ENCODE assay signal across 1 cellular context in the genomic region with DNA sequence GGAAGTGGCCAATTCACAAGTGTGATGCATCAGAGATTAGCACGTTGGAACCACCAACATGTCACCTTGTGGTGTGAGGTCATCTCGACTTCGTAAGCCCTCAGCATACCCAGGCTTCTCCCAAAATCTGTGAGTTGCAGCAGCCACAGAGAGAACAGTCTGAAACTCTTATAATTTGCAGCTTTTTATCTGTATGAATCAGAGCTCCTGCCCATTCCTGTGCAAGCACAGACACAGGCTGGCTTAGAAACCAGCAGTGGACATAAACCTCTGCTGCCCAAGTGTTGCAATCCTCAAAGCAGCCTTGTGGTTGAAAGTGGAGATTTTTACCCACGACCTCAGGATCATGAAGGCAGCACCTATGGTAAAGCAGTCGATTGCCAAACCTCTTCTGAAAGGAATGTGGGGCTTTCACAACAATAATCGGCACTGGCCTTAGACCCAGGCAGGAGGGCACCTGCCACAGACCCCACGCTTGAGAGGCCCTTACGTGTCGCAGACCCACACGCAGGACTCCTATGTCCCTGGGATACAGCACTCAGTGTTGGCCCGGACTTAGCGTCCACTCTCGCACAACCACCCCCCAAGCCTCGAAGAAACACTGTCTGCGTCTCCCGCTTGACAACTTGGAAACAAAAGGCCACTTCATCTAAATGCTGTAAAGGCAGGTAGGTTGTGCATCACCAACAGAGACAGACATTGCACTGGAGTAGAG.
TF ChIP-seq lines count a peak whose summit lies in the region.

No MANE protein-coding gene starts in this region.

TF ChIP-seq in HepG2, 621 proteins besides CTCF, POLR2A, EP300 and RAD21:
- TF ChIP-seq GPN1 (CRISPR knock-in tag; IDR thresholded peaks at IDR 0.05; ENCODE audit: borderline replicate concordance), result no peak
- TF ChIP-seq ZNF543 (CRISPR knock-in tag; IDR thresholded peaks at IDR 0.05), result peak; percentile 35; the same call in 1 of the 2 replicates
- TF ChIP-seq TEAD3 (CRISPR knock-in tag; optimal IDR thresholded peaks at IDR 0.05; ENCODE audit: borderline replicate concordance), result peak; percentile 4
- 0 out of 2 replicates have a peak, but pooled peaks have one; percentile 4 for TF ChIP-seq DPF2 (CRISPR knock-in tag; IDR thresholded peaks at IDR 0.05; ENCODE audit: borderline replicate concordance, low read depth)
- no peak for TF ChIP-seq ZBTB21 (CRISPR knock-in tag; IDR thresholded peaks at IDR 0.05)
- peak; percentile 47 for TF ChIP-seq GATAD2A (CRISPR knock-in tag; IDR thresholded peaks at IDR 0.05)
- TF ChIP-seq CEBPB (IDR thresholded peaks at IDR 0.05; ENCODE audit: borderline replicate concordance, low read depth, low read length), result peak; percentile 96
- TF ChIP-seq, protein P1, sequence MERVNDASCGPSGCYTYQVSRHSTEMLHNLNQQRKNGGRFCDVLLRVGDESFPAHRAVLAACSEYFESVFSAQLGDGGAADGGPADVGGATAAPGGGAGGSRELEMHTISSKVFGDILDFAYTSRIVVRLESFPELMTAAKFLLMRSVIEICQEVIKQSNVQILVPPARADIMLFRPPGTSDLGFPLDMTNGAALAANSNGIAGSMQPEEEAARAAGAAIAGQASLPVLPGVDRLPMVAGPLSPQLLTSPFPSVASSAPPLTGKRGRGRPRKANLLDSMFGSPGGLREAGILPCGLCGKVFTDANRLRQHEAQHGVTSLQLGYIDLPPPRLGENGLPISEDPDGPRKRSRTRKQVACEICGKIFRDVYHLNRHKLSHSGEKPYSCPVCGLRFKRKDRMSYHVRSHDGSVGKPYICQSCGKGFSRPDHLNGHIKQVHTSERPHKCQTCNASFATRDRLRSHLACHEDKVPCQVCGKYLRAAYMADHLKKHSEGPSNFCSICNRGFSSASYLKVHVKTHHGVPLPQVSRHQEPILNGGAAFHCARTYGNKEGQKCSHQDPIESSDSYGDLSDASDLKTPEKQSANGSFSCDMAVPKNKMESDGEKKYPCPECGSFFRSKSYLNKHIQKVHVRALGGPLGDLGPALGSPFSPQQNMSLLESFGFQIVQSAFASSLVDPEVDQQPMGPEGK (CRISPR knock-in tag; IDR thresholded peaks at IDR 0.05), result 0 out of 2 replicates have a peak, but pooled peaks have one; percentile 17
- TF ChIP-seq HDAC2 (CRISPR knock-in tag; IDR thresholded peaks at IDR 0.05), result 0 out of 2 replicates have a peak, but pooled peaks have one; percentile 17
- peak; percentile 25 for TF ChIP-seq RBM22 (optimal IDR thresholded peaks at IDR 0.05; ENCODE audit: low read length)
- TF ChIP-seq ZNF274 (CRISPR knock-in tag; IDR thresholded peaks at IDR 0.05), result peak; percentile 32; the same call in 1 of the 2 replicates
- TF ChIP-seq HNF4G (IDR thresholded peaks at IDR 0.05; ENCODE audit: borderline replicate concordance, low read depth, low read length), result 0 out of 2 replicates have a peak, but pooled peaks have one; percentile 11
- TF ChIP-seq HNF4G (CRISPR knock-in tag; IDR thresholded peaks at IDR 0.05; ENCODE audit: borderline replicate concordance, low read depth), result no peak
- TF ChIP-seq, protein P2, sequence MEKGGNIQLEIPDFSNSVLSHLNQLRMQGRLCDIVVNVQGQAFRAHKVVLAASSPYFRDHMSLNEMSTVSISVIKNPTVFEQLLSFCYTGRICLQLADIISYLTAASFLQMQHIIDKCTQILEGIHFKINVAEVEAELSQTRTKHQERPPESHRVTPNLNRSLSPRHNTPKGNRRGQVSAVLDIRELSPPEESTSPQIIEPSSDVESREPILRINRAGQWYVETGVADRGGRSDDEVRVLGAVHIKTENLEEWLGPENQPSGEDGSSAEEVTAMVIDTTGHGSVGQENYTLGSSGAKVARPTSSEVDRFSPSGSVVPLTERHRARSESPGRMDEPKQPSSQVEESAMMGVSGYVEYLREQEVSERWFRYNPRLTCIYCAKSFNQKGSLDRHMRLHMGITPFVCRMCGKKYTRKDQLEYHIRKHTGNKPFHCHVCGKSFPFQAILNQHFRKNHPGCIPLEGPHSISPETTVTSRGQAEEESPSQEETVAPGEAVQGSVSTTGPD (CRISPR knock-in tag; IDR thresholded peaks at IDR 0.05), result 0 out of 2 replicates have a peak, but pooled peaks have one; percentile 32
- 0 out of 2 replicates have a peak, but pooled peaks have one; percentile 48 for TF ChIP-seq PAWR (CRISPR knock-in tag; IDR thresholded peaks at IDR 0.05; ENCODE audit: borderline replicate concordance)
- TF ChIP-seq SP140L (CRISPR knock-in tag; IDR thresholded peaks at IDR 0.05; ENCODE audit: borderline replicate concordance), result no peak
- peak; percentile 5; the same call in 1 of the 2 replicates for TF ChIP-seq HNF4A (CRISPR knock-in tag; IDR thresholded peaks at IDR 0.05)
- TF ChIP-seq, protein P3, sequence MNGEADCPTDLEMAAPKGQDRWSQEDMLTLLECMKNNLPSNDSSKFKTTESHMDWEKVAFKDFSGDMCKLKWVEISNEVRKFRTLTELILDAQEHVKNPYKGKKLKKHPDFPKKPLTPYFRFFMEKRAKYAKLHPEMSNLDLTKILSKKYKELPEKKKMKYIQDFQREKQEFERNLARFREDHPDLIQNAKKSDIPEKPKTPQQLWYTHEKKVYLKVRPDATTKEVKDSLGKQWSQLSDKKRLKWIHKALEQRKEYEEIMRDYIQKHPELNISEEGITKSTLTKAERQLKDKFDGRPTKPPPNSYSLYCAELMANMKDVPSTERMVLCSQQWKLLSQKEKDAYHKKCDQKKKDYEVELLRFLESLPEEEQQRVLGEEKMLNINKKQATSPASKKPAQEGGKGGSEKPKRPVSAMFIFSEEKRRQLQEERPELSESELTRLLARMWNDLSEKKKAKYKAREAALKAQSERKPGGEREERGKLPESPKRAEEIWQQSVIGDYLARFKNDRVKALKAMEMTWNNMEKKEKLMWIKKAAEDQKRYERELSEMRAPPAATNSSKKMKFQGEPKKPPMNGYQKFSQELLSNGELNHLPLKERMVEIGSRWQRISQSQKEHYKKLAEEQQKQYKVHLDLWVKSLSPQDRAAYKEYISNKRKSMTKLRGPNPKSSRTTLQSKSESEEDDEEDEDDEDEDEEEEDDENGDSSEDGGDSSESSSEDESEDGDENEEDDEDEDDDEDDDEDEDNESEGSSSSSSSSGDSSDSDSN (CRISPR knock-in tag; IDR thresholded peaks at IDR 0.05), result 0 out of 2 replicates have a peak, but pooled peaks have one; percentile 28
- peak; percentile 73 for TF ChIP-seq CEBPG (CRISPR knock-in tag; IDR thresholded peaks at IDR 0.05)
- TF ChIP-seq, protein P4, sequence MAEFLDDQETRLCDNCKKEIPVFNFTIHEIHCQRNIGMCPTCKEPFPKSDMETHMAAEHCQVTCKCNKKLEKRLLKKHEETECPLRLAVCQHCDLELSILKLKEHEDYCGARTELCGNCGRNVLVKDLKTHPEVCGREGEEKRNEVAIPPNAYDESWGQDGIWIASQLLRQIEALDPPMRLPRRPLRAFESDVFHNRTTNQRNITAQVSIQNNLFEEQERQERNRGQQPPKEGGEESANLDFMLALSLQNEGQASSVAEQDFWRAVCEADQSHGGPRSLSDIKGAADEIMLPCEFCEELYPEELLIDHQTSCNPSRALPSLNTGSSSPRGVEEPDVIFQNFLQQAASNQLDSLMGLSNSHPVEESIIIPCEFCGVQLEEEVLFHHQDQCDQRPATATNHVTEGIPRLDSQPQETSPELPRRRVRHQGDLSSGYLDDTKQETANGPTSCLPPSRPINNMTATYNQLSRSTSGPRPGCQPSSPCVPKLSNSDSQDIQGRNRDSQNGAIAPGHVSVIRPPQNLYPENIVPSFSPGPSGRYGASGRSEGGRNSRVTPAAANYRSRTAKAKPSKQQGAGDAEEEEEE (CRISPR knock-in tag; IDR thresholded peaks at IDR 0.05; ENCODE audit: borderline replicate concordance), result no peak
